In genomic region chr4:169024762-169025161, GRCh38 we compare ENCODE assay signal across 8 cellular contexts. TPM values are rescaled to one million over a fixed set of nuclear protein-coding genes. Genes with fewer than 3 reads are reported as not detected.
DNase-seq lines count a peak whose midpoint lies in the region; ATAC-seq and TF ChIP-seq lines count a peak whose summit lies in the region.

No MANE protein-coding gene starts in this region.

- H3K36me3 ChIP-seq in mesendoderm (ENCODE audit: control insufficient read depth, insufficient read depth, low read length): no peaks in the 10 kb centered on the region

- H2AK5ac ChIP-seq in mesendoderm (ENCODE audit: low read length): no peak overlapping the region

- H3K4me2 ChIP-seq in mesendoderm (ENCODE audit: low read length): no peak overlapping the region

- H3K9ac ChIP-seq in mesendoderm (ENCODE audit: low read length): no peak overlapping the region

- no peak overlapping the region for H2BK5ac ChIP-seq in mesendoderm (ENCODE audit: low read length)

- H3K79me2 ChIP-seq in mesendoderm (ENCODE audit: control insufficient read depth, insufficient read depth, low read length): no peaks in the 10 kb centered on the region

- no CpG with 5 or more reads among the region's 2 CpGs for WGBS in mesendoderm (ENCODE audit: extremely low coverage, insufficient coverage, low lambda C conversion rate)

- TF ChIP-seq CTCF in AG09319 (IDR thresholded peaks at IDR 0.05; ENCODE audit: low read depth, low read length): peak; percentile 71

- ATAC-seq in GM18511 (IDR thresholded peaks at IDR 0.05; ENCODE audit: unreplicated experiment) (peak; percentile 90), HG02885 (IDR thresholded peaks at IDR 0.05; ENCODE audit: poor library complexity, unreplicated experiment) (peak; percentile 83)

- no peaks in the 10 kb centered on the region for H3K4me1 ChIP-seq in mesendoderm (ENCODE audit: control insufficient read depth, low read depth, low read length)

- no peak overlapping the region for H3K56ac ChIP-seq in mesendoderm (ENCODE audit: low read length)

- no peak overlapping the region for H3K27ac ChIP-seq in mesendoderm (ENCODE audit: low read depth, low read length)

- DNase-seq in AG09319 (ENCODE audit: extremely low read depth, low read depth) (no peak), NCI-H2171 (lab: John Stamatoyannopoulos, UW) (peak; percentile 12), dedifferentiated amniotic fluid mesenchymal stem cell (ENCODE audit: extremely low spot score) (peak; percentile 42), mesendoderm (peak; percentile 33)
- DNase-seq in stimulated activated CD4-positive, alpha-beta T cell treated with anti-CD3 and anti-CD28 coated beads, Interleukin-15, amount 100 ng/mL, for 24 hours: no peak
- DNase-seq in activated T-cell treated with anti-CD3 and anti-CD28 coated beads, Interleukin-2, amount 50 U/mL, for 1 hour: no peak

- no peak overlapping the region for H2BK15ac ChIP-seq in mesendoderm (replicated peaks; ENCODE audit: low read depth)

- H3K18ac ChIP-seq in mesendoderm (ENCODE audit: low read length): no peak overlapping the region

- H3K4ac ChIP-seq in mesendoderm (ENCODE audit: low read depth, low read length): no peak overlapping the region

- H3K79me1 ChIP-seq in mesendoderm (ENCODE audit: low read length): no peaks in the 10 kb centered on the region

- no peak overlapping the region for H4K5ac ChIP-seq in mesendoderm (ENCODE audit: low read length)

- H4K8ac ChIP-seq in mesendoderm (ENCODE audit: low read depth, low read length): no peak overlapping the region

- H3K23ac ChIP-seq in mesendoderm (ENCODE audit: low read length): no peak overlapping the region

- H3K27me3 ChIP-seq in mesendoderm (ENCODE audit: insufficient read depth, low read length, poor library complexity): no peaks in the 10 kb centered on the region

- no peak overlapping the region for H3K4me3 ChIP-seq in mesendoderm (ENCODE audit: low read length)

- no peak overlapping the region for H2BK120ac ChIP-seq in mesendoderm (ENCODE audit: low read depth, low read length)

RNA-seq across cellular contexts. Expression of gene CBR4, which starts 14.7 kb away (rescaled TPM):
- polyA plus RNA-seq in mesendoderm (2013, experiment 1 of 2): 12.1 TPM
- 12.3 TPM for polyA plus RNA-seq in mesendoderm (2013, experiment 2 of 2)

Comparison
In these comparisons a context has a peak if more than half of its experiments do, and no peak if none do; other contexts are left out.
1. DNase-seq: peak in NCI-H2171 (single experiment), dedifferentiated amniotic fluid mesenchymal stem cell (single experiment) and mesendoderm (single experiment); none in AG09319 (single experiment), stimulated activated CD4-positive, alpha-beta T cell treated with anti-CD3 and anti-CD28 coated beads, Interleukin-15, amount 100 ng/mL, for 24 hours (single experiment) and activated T-cell treated with anti-CD3 and anti-CD28 coated beads, Interleukin-2, amount 50 U/mL, for 1 hour (single experiment).